Comparison of ENCODE assay signal across 8 cellular contexts in the genomic region with DNA sequence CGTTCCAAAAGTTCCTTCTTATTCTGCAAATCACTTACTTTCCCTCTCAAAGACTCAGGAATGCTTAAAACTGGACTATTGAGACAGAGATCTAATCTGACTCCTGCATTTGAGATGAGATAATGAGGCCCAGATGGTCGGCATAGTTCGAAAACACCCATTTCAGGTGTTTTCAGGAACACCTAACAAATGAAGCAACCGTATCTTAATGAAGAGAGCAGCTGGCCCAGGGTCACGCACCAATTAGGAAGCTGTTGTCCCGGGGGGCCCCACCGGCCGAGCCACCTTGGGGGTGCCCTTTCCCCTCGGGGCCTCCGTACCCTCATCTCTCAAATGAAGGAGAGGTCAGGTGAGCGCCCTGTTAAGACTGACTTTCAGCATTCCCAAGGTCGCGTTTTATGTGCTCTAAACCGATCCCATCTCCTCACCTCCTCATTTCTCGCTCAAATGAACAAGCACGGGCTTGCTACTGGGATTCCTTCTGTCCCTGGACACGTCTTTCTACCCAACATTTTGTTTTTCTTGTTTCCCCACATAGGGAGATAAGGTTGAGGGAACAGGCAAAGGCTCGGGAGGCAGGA. TPM values are rescaled to one million over a fixed set of nuclear protein-coding genes. Genes with fewer than 3 reads are reported as not detected.
DNase-seq lines count a peak whose midpoint lies in the region; ATAC-seq and TF ChIP-seq lines count a peak whose summit lies in the region.

No MANE protein-coding gene starts in this region.

- intact Hi-C loops in ascending aorta (cut with DNase I) = no loop called here
- intact Hi-C loops in stomach (cut with DNase I; ENCODE audit: low total_unique reads) = no loop called here

- H3K27me3 ChIP-seq in ascending aorta = no peaks in the 10 kb centered on the region
- H3K27me3 ChIP-seq in stomach = no peaks in the 10 kb centered on the region

- no peak for TF ChIP-seq EP300 in stomach (IDR thresholded peaks at IDR 0.05)

- TF ChIP-seq CTCF in ascending aorta (IDR thresholded peaks at IDR 0.05) = no peak
- no peak for TF ChIP-seq CTCF in stomach (IDR thresholded peaks at IDR 0.05)

- peak overlapping the region; percentile 74 for H3K27ac Mint-ChIP-seq in activated T-cell treated with anti-CD3 and anti-CD28 coated beads, Interleukin-2, amount 50 U/mL, for 24 hours
- H3K27ac Mint-ChIP-seq in immature natural killer cell = peak overlapping the region in 3 of 6 donors; percentile 51 to 74 (median 65)

- H3K4me3 Mint-ChIP-seq in activated T-cell treated with anti-CD3 and anti-CD28 coated beads, Interleukin-2, amount 50 U/mL, for 24 hours = peak overlapping the region; percentile 100
- H3K4me3 Mint-ChIP-seq in immature natural killer cell = peak overlapping the region; percentile 88 to 99 (median 98)

- H3K4me3 ChIP-seq in ascending aorta = peak overlapping the region; percentile 96 to 99
- H3K4me3 ChIP-seq in stomach = peak overlapping the region; percentile 74 to 99 (median 86)

- H3K36me3 ChIP-seq in ascending aorta (peaks cover 6 to 16% of the 10 kb centered on the region in 2 donors), stomach (peaks cover 9 to 39% (median 32%) of the 10 kb centered on the region in 4 donors)

- TF ChIP-seq POLR2A in stomach (IDR thresholded peaks at IDR 0.05) = no peak

- no peak for DNase-seq in activated T-cell treated with anti-CD3 and anti-CD28 coated beads, Interleukin-2, amount 50 U/mL, for 24 hours
- no peak for DNase-seq in activated T-cell treated with anti-CD3 and anti-CD28 coated beads for 4 hours
- no peak for DNase-seq in ascending aorta (ENCODE audit: low spot score in 2 of 2)
- no peak for DNase-seq in immature natural killer cell
- DNase-seq in stomach = no peak
- no peak for DNase-seq in stimulated activated CD4-positive, alpha-beta T cell treated with anti-CD3 and anti-CD28 coated beads, Interleukin-4, amount 100 ng/mL, for 1 hour
- DNase-seq in NCI-H1436 (lab: John Stamatoyannopoulos, UW) = no peak

- ATAC-seq in GM19452 (IDR thresholded peaks at IDR 0.05; ENCODE audit: unreplicated experiment) = no peak

- H3K4me1 Mint-ChIP-seq in activated T-cell treated with anti-CD3 and anti-CD28 coated beads, Interleukin-2, amount 50 U/mL, for 24 hours (ENCODE audit: low read depth) = peaks cover 44% of the 10 kb centered on the region
- peaks cover 36 to 46% of the 10 kb centered on the region in 2 donors for H3K4me1 Mint-ChIP-seq in immature natural killer cell

- peaks cover 6% of the 10 kb centered on the region for H3K27me3 Mint-ChIP-seq in activated T-cell treated with anti-CD3 and anti-CD28 coated beads, Interleukin-2, amount 50 U/mL, for 24 hours
- H3K27me3 Mint-ChIP-seq in immature natural killer cell (ENCODE audit: low read depth in 3 of 3) = peaks cover 0 to 6% (median 5%) of the 10 kb centered on the region in 3 donors

- WGBS in stomach, 5 donors = 9 to 12% (median 10%) methylated on average over 18 of the region's 18 CpGs

- H3K9me3 ChIP-seq in ascending aorta = no peaks in the 10 kb centered on the region
- no peaks in the 10 kb centered on the region for H3K9me3 ChIP-seq in stomach

- H3K4me1 ChIP-seq in ascending aorta (peaks cover 3 to 20% of the 10 kb centered on the region in 2 donors), stomach (peaks cover 25 to 56% (median 50%) of the 10 kb centered on the region in 4 donors)

- H3K36me3 Mint-ChIP-seq in activated T-cell treated with anti-CD3 and anti-CD28 coated beads, Interleukin-2, amount 50 U/mL, for 24 hours (ENCODE audit: low read depth) = peaks cover 46% of the 10 kb centered on the region
- peaks cover 0 to 5% (median 4%) of the 10 kb centered on the region in 3 donors for H3K36me3 Mint-ChIP-seq in immature natural killer cell

- H3K9me3 Mint-ChIP-seq in activated T-cell treated with anti-CD3 and anti-CD28 coated beads, Interleukin-2, amount 50 U/mL, for 24 hours = no peaks in the 10 kb centered on the region
- peaks cover 0 to 5% (median 2%) of the 10 kb centered on the region in 6 donors for H3K9me3 Mint-ChIP-seq in immature natural killer cell

- H3K27ac ChIP-seq in ascending aorta (no peak overlapping the region), stomach (peak overlapping the region in 4 of 5 donors; percentile 79 to 83 (median 80))

RNA-seq across cellular contexts. Expression of a gene that starts 0.8 kb away (rescaled TPM):
- 172 TPM for total RNA-seq in ascending aorta
- polyA plus RNA-seq in immature natural killer cell = 100 to 1,000 TPM in 2 of 3 donors, 10 to 100 TPM in 1; 98.7 to 185 (median 148) TPM
- 10 to 100 TPM; 32.5 to 92.0 (median 64.2) TPM for total RNA-seq in stomach
- 10 to 100 TPM; 31.5 to 79.9 (median 41.4) TPM for polyA plus RNA-seq in stomach

Comparison
In these comparisons a context has a peak if more than half of its experiments do, and no peak if none do; other contexts are left out.
1. H3K27ac ChIP-seq: peak in stomach (4 of 5); none in ascending aorta (0 of 2).